ENCODE assay signal across 24 cellular contexts in genomic region chr5:29208026-29208425, GRCh38.
DNase-seq lines count a peak whose midpoint lies in the region; ATAC-seq, FAIRE-seq and TF ChIP-seq lines count a peak whose summit lies in the region.
"Had no signal": no experiment of that assay in that cellular context is flagged by ENCODE, and none has a peak within 500 bp of the region (broad histone marks: within the 10 kb centered on the region; RNA-seq: fewer than 3 reads in every experiment).

No MANE protein-coding gene starts in this region.

- H3K9ac ChIP-seq in H1 (replicated peaks in 1 of 4; ENCODE audit: extremely low read depth in 1 of 4, low read depth in 3 of 4, low read length in 3 of 4), result no peak overlapping the region
- H3K9ac ChIP-seq in neuronal stem cell (ENCODE audit: low read depth, low read length, poor library complexity), result no peak overlapping the region
- H3K9ac ChIP-seq: parathyroid adenoma had no signal

- POLR2A ChIA-PET in PC-9 (lab: Charles Lee; ENCODE audit: unreplicated experiment) (no interaction called here), H1 (lab: Charles Lee; ENCODE audit: partially characterized antibody) (no interaction called here)

- no peaks in the 10 kb centered on the region for H4K20me1 ChIP-seq in PC-9 (ENCODE audit: insufficient read depth)
- no peaks in the 10 kb centered on the region for H4K20me1 ChIP-seq in H1 (replicated peaks in 1 of 2; ENCODE audit: control insufficient read depth in 1 of 2, insufficient read depth in 2 of 2, low read length in 2 of 2)

- no peaks in the 10 kb centered on the region for H3K23me2 ChIP-seq in H1 (ENCODE audit: low read depth, low read length)

- H2BK20ac ChIP-seq in H1 (ENCODE audit: low read length), result no peak overlapping the region

- CTCF ChIA-PET in PC-9 (lab: Charles Lee), result no interaction called here
- CTCF ChIA-PET in H1 (lab: Charles Lee; ENCODE audit: partially characterized antibody), result no interaction called here

- H3K23ac ChIP-seq in H1 (ENCODE audit: insufficient read length) (no peak overlapping the region), neuronal stem cell (ENCODE audit: low read depth, low read length, poor library complexity) (no peak overlapping the region)

- H3K14ac ChIP-seq in H1 (ENCODE audit: insufficient read length) (no peak overlapping the region), neuronal stem cell (ENCODE audit: low read length) (no peak overlapping the region)

- H3K27me3 ChIP-seq in PC-9 (ENCODE audit: insufficient read depth, low read depth), result no peaks in the 10 kb centered on the region
- no peaks in the 10 kb centered on the region for H3K27me3 ChIP-seq in H1 (replicated peaks in 1 of 4; ENCODE audit: control insufficient read depth in 3 of 4, extremely low read depth in 1 of 4, insufficient read depth in 3 of 4, low read length in 3 of 4)
- no peaks in the 10 kb centered on the region for H3K27me3 ChIP-seq in neuronal stem cell (ENCODE audit: control insufficient read depth in 3 of 3, insufficient read depth in 3 of 3, low read depth in 1 of 3, low read length in 3 of 3)
- H3K27me3 ChIP-seq: gastroesophageal sphincter, stomach, tibial nerve had no signal

- H3K79me2 ChIP-seq in PC-9 (ENCODE audit: low read depth) (no peaks in the 10 kb centered on the region), H1 (ENCODE audit: control insufficient read depth in 1 of 2, insufficient read depth in 2 of 2, low read length in 2 of 2) (no peaks in the 10 kb centered on the region)
- H3K79me2 ChIP-seq: parathyroid adenoma had no signal

- H2BK120ac ChIP-seq in H1 (replicated peaks; ENCODE audit: low read depth, low read length) (no peak overlapping the region), neuronal stem cell (ENCODE audit: low read depth, low read length) (no peak overlapping the region)

- H4K8ac ChIP-seq in H1 (ENCODE audit: extremely low read depth, insufficient read depth, low read length) (no peak overlapping the region), neuronal stem cell (ENCODE audit: low read depth, low read length) (no peak overlapping the region)

- H3K4me2 ChIP-seq in PC-9 (no peak overlapping the region), H1 (ENCODE audit: insufficient read depth in 1 of 2, low read depth in 2 of 2, low read length in 2 of 2) (no peak overlapping the region), neuronal stem cell (ENCODE audit: insufficient read depth, low read length, poor library complexity, severe bottlenecking) (no peak overlapping the region)

- ATAC-seq in HG03280 (IDR thresholded peaks at IDR 0.05; ENCODE audit: unreplicated experiment) (no peak), HG02623 (IDR thresholded peaks at IDR 0.05; ENCODE audit: unreplicated experiment) (no peak)
- ATAC-seq: esophagus mucosa, gastroesophageal sphincter, lower lobe of right lung, Panc1, sciatic nerve had no signal

- H2AFZ ChIP-seq in PC-9 (peak overlapping the region; percentile 7; the same call in 1 of the 2 replicates), H1 (ENCODE audit: low read length) (peak overlapping the region; percentile 98), neuronal stem cell (ENCODE audit: low read length) (peak overlapping the region; percentile 54)
- H2AFZ ChIP-seq: parathyroid adenoma had no signal

- no peaks in the 10 kb centered on the region for H3F3A ChIP-seq in PC-9 (ENCODE audit: insufficient read depth, low read depth)

- H3K9me3 ChIP-seq in PC-9 (ENCODE audit: insufficient read depth, low read depth) (no peaks in the 10 kb centered on the region), H1 (ENCODE audit: insufficient read depth in 2 of 2, low read depth in 1 of 2, low read length in 1 of 2) (no peaks in the 10 kb centered on the region), neuronal stem cell (replicated peaks in 1 of 2; ENCODE audit: control insufficient read depth in 2 of 2, insufficient read depth in 1 of 2, low read depth in 1 of 2, low read length in 2 of 2) (no peaks in the 10 kb centered on the region)
- H3K9me3 ChIP-seq: gastroesophageal sphincter, lower lobe of right lung, stomach, tibial nerve had no signal

- H3K18ac ChIP-seq in H1 (ENCODE audit: extremely low read depth, low read length) (no peak overlapping the region), neuronal stem cell (ENCODE audit: low read length) (no peak overlapping the region)

- no peak for TF ChIP-seq EP300 in H1 (IDR thresholded peaks at IDR 0.05; ENCODE audit: borderline replicate concordance in 1 of 2, low read depth in 2 of 2, low read length in 2 of 2)

- no TSS peak for BruUV-seq in PC-9 (replicated peaks; lab: Mats Ljungman, UMichigan)

- no peak overlapping the region for H3K4me3 ChIP-seq in PC-9
- H3K4me3 ChIP-seq in H1 (ENCODE audit: extremely low read depth in 1 of 4, insufficient read depth in 2 of 4, low read depth in 3 of 4, low read length in 4 of 4), result no peak overlapping the region
- H3K4me3 ChIP-seq in neuronal stem cell (ENCODE audit: low read length in 2 of 2), result no peak overlapping the region
- H3K4me3 ChIP-seq: gastroesophageal sphincter, lower lobe of right lung, stomach, tibial nerve had no signal

- no peak overlapping the region for H2BK15ac ChIP-seq in H1 (ENCODE audit: low read length)
- no peak overlapping the region for H2BK15ac ChIP-seq in neuronal stem cell (ENCODE audit: low read length)

- H3K27ac ChIP-seq in PC-9 (no peak overlapping the region), H1 (ENCODE audit: low read depth, low read length) (no peak overlapping the region), neuronal stem cell (replicated peaks; ENCODE audit: low read length) (no peak overlapping the region)
- H3K27ac ChIP-seq: gastroesophageal sphincter, lower lobe of right lung, parathyroid adenoma, stomach, tibial nerve had no signal

- H2BK5ac ChIP-seq in H1 (ENCODE audit: low read depth, low read length) (no peak overlapping the region), neuronal stem cell (ENCODE audit: low read length) (no peak overlapping the region)

- no peak overlapping the region for H3K56ac ChIP-seq in H1 (replicated peaks; ENCODE audit: insufficient read length, low read depth, low read length)

- H3K79me1 ChIP-seq in H1 (ENCODE audit: low read depth, low read length), result no peaks in the 10 kb centered on the region
- no peaks in the 10 kb centered on the region for H3K79me1 ChIP-seq in neuronal stem cell (ENCODE audit: low read depth, low read length)

- H3K36me3 ChIP-seq in PC-9 (ENCODE audit: low read depth) (no peaks in the 10 kb centered on the region), H1 (ENCODE audit: control insufficient read depth in 2 of 4, insufficient read depth in 4 of 4, low read length in 3 of 4) (no peaks in the 10 kb centered on the region), neuronal stem cell (replicated peaks in 1 of 2; ENCODE audit: control insufficient read depth in 2 of 2, insufficient read depth in 2 of 2, low read length in 2 of 2) (no peaks in the 10 kb centered on the region)
- H3K36me3 ChIP-seq: gastroesophageal sphincter, lower lobe of right lung, stomach, tibial nerve had no signal

- H3K4ac ChIP-seq in H1 (replicated peaks; ENCODE audit: insufficient read length, low read depth, low read length) (no peak overlapping the region), neuronal stem cell (ENCODE audit: low read length) (no peak overlapping the region)

- no peak for TF ChIP-seq POLR2A in H1 (IDR thresholded peaks at IDR 0.05; ENCODE audit: control extremely low read depth in 1 of 2, low read depth in 2 of 2, low read length in 2 of 2)

- H4K91ac ChIP-seq in H1 (replicated peaks; ENCODE audit: insufficient read length, low read length) (no peak overlapping the region), neuronal stem cell (ENCODE audit: low read depth, low read length, poor library complexity) (no peak overlapping the region)

- no peaks in the 10 kb centered on the region for H3K9me2 ChIP-seq in PC-9 (ENCODE audit: insufficient read depth)

- FAIRE-seq in H1 (lab: Jason Lieb, UNC), result no peak
- FAIRE-seq: keratinocyte had no signal

- no peak overlapping the region for H2AK5ac ChIP-seq in H1 (ENCODE audit: low read depth, low read length)
- H2AK5ac ChIP-seq in neuronal stem cell (ENCODE audit: low read depth, low read length), result no peak overlapping the region

- H3K4me1 ChIP-seq in PC-9 (replicated peaks; ENCODE audit: insufficient read depth), result no peaks in the 10 kb centered on the region; the same call in 1 of the 2 replicates
- H3K4me1 ChIP-seq in H1 (replicated peaks in 1 of 4; ENCODE audit: control insufficient read depth in 3 of 4, insufficient read depth in 4 of 4, low read length in 3 of 4), result no peaks in the 10 kb centered on the region
- H3K4me1 ChIP-seq in neuronal stem cell (ENCODE audit: control insufficient read depth in 2 of 2, insufficient read depth in 1 of 2, low read depth in 1 of 2, low read length in 2 of 2), result peaks cover 0 to 5% of the 10 kb centered on the region in 2 donors
- H3K4me1 ChIP-seq: gastroesophageal sphincter, lower lobe of right lung, parathyroid adenoma, stomach, tibial nerve had no signal

- TF ChIP-seq CTCF in PC-9 (conservative IDR thresholded peaks at IDR 0.05) (no peak), H1 (IDR thresholded peaks at IDR 0.05; ENCODE audit: control extremely low read depth in 1 of 3, insufficient read depth in 1 of 3, low read depth in 1 of 3, low read length in 3 of 3) (no peak)

- no peak for TF ChIP-seq RAD21 in H1 (IDR thresholded peaks at IDR 0.05 in 1 of 2, conservative IDR thresholded peaks at IDR 0.05 in 1 of 2; ENCODE audit: low read depth in 2 of 2, low read length in 2 of 2)

- intact Hi-C loops in PC-9 (cut with micrococcal nuclease; ENCODE audit: unreplicated experiment), result no loop called here

- H4K5ac ChIP-seq in H1 (ENCODE audit: insufficient read length, low read depth, low read length), result no peak overlapping the region

- DNase-seq in Kasumi-1 (lab: John Stamatoyannopoulos, UW) (peak; percentile 17 to 37), PC-9 (no peak), H1 (ENCODE audit: low read depth in 1 of 2, low spot score in 2 of 2) (no peak), neuronal stem cell (ENCODE audit: low spot score) (no peak), NCI-H526 (lab: John Stamatoyannopoulos, UW) (no peak)
- DNase-seq in activated effector memory CD4-positive, alpha-beta T cell treated with anti-CD3 and anti-CD28 coated beads, Interleukin-2, amount 50 U/mL, for 16 hours, result no peak
- DNase-seq: activated CD4-positive, alpha-beta T cell treated with anti-CD3 and anti-CD28 coated beads, Interleukin-2, amount 10 ng/mL, durations not matched to agents 7 days and 5 days; C1 segment of cervical spinal cord; DND-41; GOT3; lower lobe of right lung; NCI-H2029 treated with DMSO at 0.1 percent for 48 hours; NCI-H345; nephron progenitor cell; stomach had no signal

- no peak overlapping the region for H2BK12ac ChIP-seq in H1 (ENCODE audit: low read depth, low read length)
- H2BK12ac ChIP-seq in neuronal stem cell (ENCODE audit: low read length), result no peak overlapping the region

TF ChIP-seq in H1, 55 proteins besides CTCF, POLR2A, EP300 and RAD21:
- TF ChIP-seq HDAC2 (IDR thresholded peaks at IDR 0.05; ENCODE audit: borderline replicate concordance in 1 of 2, low read depth in 2 of 2, low read length in 2 of 2), result no peak

Comparison
In these comparisons a context has a peak if more than half of its experiments do, and no peak if none do; other contexts are left out.
1. DNase-seq: peak in Kasumi-1 (2 of 2); none in PC-9 (0 of 2), H1 (0 of 2), neuronal stem cell (single experiment), NCI-H526 (0 of 2) and activated effector memory CD4-positive, alpha-beta T cell treated with anti-CD3 and anti-CD28 coated beads, Interleukin-2, amount 50 U/mL, for 16 hours (single experiment).
2. H2AFZ ChIP-seq: peak in every context shown above with its lines; median percentile 98 in H1; 54 in neuronal stem cell; 7 in PC-9.